9 cellular contexts compared by ENCODE assay signal in the genomic region with DNA sequence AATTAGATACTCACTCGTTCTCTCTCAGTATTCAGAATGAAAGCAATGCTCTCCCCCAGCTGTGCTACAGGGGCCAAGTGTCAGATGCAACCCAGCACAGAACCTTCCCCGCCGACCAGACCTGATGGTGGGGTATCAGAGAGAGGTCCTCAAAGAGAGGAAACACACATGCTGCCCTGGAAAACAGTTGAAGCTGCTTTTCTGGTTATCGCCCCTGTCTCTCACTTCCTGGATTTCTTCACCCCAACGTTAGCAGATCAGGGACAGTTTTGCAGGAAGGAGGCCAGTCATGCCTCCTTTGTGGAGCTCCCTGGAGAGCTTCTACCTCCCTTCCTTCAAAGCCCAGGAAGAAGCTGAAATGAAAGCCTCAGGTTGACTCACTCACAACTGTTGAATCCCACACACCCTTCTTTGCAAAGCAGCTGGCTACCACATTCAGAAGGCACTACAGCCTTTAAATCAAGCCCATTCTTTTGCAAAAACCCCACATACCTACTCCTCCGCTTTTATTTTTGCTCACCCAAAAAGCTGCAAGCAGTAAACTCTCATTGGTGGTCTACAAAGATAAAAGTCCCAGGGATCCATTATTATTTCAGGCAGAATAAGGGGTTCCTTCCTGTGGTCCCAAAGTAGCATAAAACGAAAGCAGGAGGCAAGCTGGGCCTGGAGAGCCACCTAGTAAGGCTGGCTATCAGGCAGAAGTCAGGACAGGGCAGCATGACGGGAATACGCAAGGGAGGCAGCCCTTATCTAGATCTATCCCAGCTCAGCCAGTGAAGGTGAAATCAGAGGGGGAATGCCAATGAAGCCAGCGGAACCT. TPM values are rescaled to one million over a fixed set of nuclear protein-coding genes. Genes with fewer than 3 reads are reported as not detected.
DNase-seq lines count a peak whose midpoint lies in the region; ATAC-seq and TF ChIP-seq lines count a peak whose summit lies in the region.
"Had no signal": no experiment of that assay in that cellular context is flagged by ENCODE, and none has a peak within 500 bp of the region (broad histone marks: within the 10 kb centered on the region; RNA-seq: fewer than 3 reads in every experiment).

No MANE protein-coding gene starts in this region.

- 58% methylated on average over 10 of the region's 10 CpGs for WGBS in smooth muscle cell (ENCODE audit: low lambda C conversion rate)

- H3K27me3 Mint-ChIP-seq in activated naive CD8-positive, alpha-beta T cell treated with anti-CD3 and anti-CD28 coated beads for 36 hours = peaks cover 9% of the 10 kb centered on the region

- peak overlapping the region; percentile 62 for H3K4me2 ChIP-seq in smooth muscle cell

- H3K36me3 ChIP-seq in smooth muscle cell (ENCODE audit: low read depth) = no peaks in the 10 kb centered on the region

- H3K36me3 Mint-ChIP-seq in activated naive CD8-positive, alpha-beta T cell treated with anti-CD3 and anti-CD28 coated beads for 36 hours = no peaks in the 10 kb centered on the region

- H3K4me3 Mint-ChIP-seq in activated naive CD8-positive, alpha-beta T cell treated with anti-CD3 and anti-CD28 coated beads for 36 hours = no peak overlapping the region

- no peaks in the 10 kb centered on the region for H3K9me3 ChIP-seq in smooth muscle cell (replicated peaks; ENCODE audit: low read depth)

- no peaks in the 10 kb centered on the region for H3K27me3 ChIP-seq in smooth muscle cell (ENCODE audit: low read depth)

- no peaks in the 10 kb centered on the region for H3F3A ChIP-seq in smooth muscle cell (ENCODE audit: low read depth)

- H3K27ac Mint-ChIP-seq in activated naive CD8-positive, alpha-beta T cell treated with anti-CD3 and anti-CD28 coated beads for 36 hours = no peak overlapping the region

- H3K4me3 ChIP-seq in fibroblast of the aortic adventitia (ENCODE audit: low read depth, low read length) (no peak overlapping the region), smooth muscle cell (no peak overlapping the region)

- peaks cover 5% of the 10 kb centered on the region for H3K9me3 Mint-ChIP-seq in activated naive CD8-positive, alpha-beta T cell treated with anti-CD3 and anti-CD28 coated beads for 36 hours

- peaks cover 16% of the 10 kb centered on the region for H3K4me1 ChIP-seq in smooth muscle cell (ENCODE audit: low read depth)

- H3K9ac ChIP-seq in smooth muscle cell (ENCODE audit: low read depth) = no peak overlapping the region

- DNase-seq in fibroblast of the aortic adventitia (ENCODE audit: low read depth) (peak; percentile 22), smooth muscle cell (lab: John Stamatoyannopoulos, UW; ENCODE audit: unreplicated experiment) (no peak)
- no peak for DNase-seq in activated naive CD8-positive, alpha-beta T cell treated with anti-CD3 and anti-CD28 coated beads for 36 hours
- no peak for DNase-seq in activated T-cell treated with anti-CD3 and anti-CD28 coated beads, Interleukin-2, amount 50 U/mL, for 1 hour
- DNase-seq: activated CD4-positive, CD25-positive, alpha-beta regulatory T cell treated with anti-CD3 and anti-CD28 coated beads, Interleukin-2, amount 50 U/mL, for 72 hours had no signal

- H3K27ac ChIP-seq in smooth muscle cell (ENCODE audit: low read depth) = no peak overlapping the region

- H3K4me1 Mint-ChIP-seq in activated naive CD8-positive, alpha-beta T cell treated with anti-CD3 and anti-CD28 coated beads for 36 hours = no peaks in the 10 kb centered on the region

- no peak for TF ChIP-seq CTCF in fibroblast of the aortic adventitia (IDR thresholded peaks at IDR 0.05; ENCODE audit: insufficient read depth, low read length)
- no peak for TF ChIP-seq CTCF in smooth muscle cell (IDR thresholded peaks at IDR 0.05; ENCODE audit: borderline replicate concordance, insufficient read depth, poor library complexity, severe bottlenecking)

- no peak overlapping the region for H2AFZ ChIP-seq in smooth muscle cell (ENCODE audit: low read depth)

- peaks cover 7% of the 10 kb centered on the region for H3K79me2 ChIP-seq in smooth muscle cell (ENCODE audit: low read depth)

- peak; percentile 43 for ATAC-seq in GM19397 (IDR thresholded peaks at IDR 0.05; ENCODE audit: unreplicated experiment)
- peak; percentile 59 for ATAC-seq in HG03066 (IDR thresholded peaks at IDR 0.05; ENCODE audit: low read depth, unreplicated experiment)
- ATAC-seq in GM21367 (IDR thresholded peaks at IDR 0.05; ENCODE audit: unreplicated experiment) = no peak
- ATAC-seq in GM21737 (IDR thresholded peaks at IDR 0.05; ENCODE audit: unreplicated experiment) = no peak

- H4K20me1 ChIP-seq in smooth muscle cell (ENCODE audit: low read depth) = peaks cover 65% of the 10 kb centered on the region

RNA-seq across cellular contexts. Expression of a gene that starts 23.3 kb away (rescaled TPM):
- total RNA-seq in fibroblast of the aortic adventitia (ENCODE audit: low replicate concordance) (15.0 and 124 TPM in 2 replicates), smooth muscle cell (17.1 and 18.0 TPM in 2 replicates)
- 8.9 and 11.9 TPM in 2 replicates for polyA plus RNA-seq in smooth muscle cell
- total RNA-seq in activated naive CD8-positive, alpha-beta T cell treated with anti-CD3 and anti-CD28 coated beads for 36 hours = under 1 TPM; 0.28 to 0.93 TPM

Comparison
In these comparisons a context has a peak if more than half of its experiments do, and no peak if none do; other contexts are left out.
1. ATAC-seq: peak in GM19397 (single experiment) and HG03066 (single experiment); none in GM21367 (single experiment) and GM21737 (single experiment).